In the genomic region with DNA sequence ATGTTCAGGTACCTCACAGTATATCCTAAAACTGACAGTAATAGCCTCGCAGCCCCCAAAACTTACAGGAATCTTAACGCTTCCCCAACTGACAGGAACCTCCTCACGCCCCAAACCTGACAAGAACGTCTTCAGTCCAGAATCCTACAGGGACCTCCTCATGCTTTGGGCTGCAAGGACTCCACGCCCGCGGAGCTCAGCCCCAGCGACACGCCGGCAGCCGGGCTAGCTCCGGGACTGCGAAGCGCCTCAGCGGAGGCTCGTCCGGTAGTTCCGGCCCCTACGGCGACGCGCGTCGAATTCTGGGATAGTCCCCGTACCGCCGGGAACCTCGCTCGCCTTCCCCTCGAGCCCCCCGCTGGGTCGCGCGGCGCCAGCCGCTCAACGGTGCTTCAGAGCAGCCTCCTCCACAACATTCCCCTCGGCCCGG, we compare ENCODE assay signal across 8 cellular contexts. TPM values are rescaled to one million over a fixed set of nuclear protein-coding genes. Genes with fewer than 3 reads are reported as not detected.
DNase-seq lines count a peak whose midpoint lies in the region; ATAC-seq and TF ChIP-seq lines count a peak whose summit lies in the region.

No MANE protein-coding gene starts in this region.

- H2AFZ ChIP-seq in MM.1S (ENCODE audit: low read length) (peak overlapping the region; percentile 82), neuron (ENCODE audit: low read depth, low read length) (peak overlapping the region; percentile 53)

- ATAC-seq in GM21825 (IDR thresholded peaks at IDR 0.05; ENCODE audit: unreplicated experiment) = peak; percentile 27

- H3K9ac ChIP-seq in MM.1S (ENCODE audit: low read length) = peak overlapping the region; percentile 91

- peak overlapping the region; percentile 76 for H3K4me2 ChIP-seq in MM.1S (ENCODE audit: low read depth, low read length)

- H4K20me1 ChIP-seq in MM.1S (ENCODE audit: insufficient read depth, low read length) = no peaks in the 10 kb centered on the region

- peak overlapping the region; percentile 91 for H3K27ac ChIP-seq in MM.1S (ENCODE audit: low read length)

- H3K4me1 ChIP-seq in MM.1S (ENCODE audit: low read length) (peaks cover 5% of the 10 kb centered on the region; the same call in 1 of the 2 replicates), neuron (ENCODE audit: insufficient read depth, low read length) (peaks cover 9% of the 10 kb centered on the region)

- H3K9me3 ChIP-seq in MM.1S (replicated peaks; ENCODE audit: insufficient read depth, low read length) (no peaks in the 10 kb centered on the region), neuron (ENCODE audit: low read length) (no peaks in the 10 kb centered on the region)

- H3K36me3 ChIP-seq in MM.1S (replicated peaks; ENCODE audit: insufficient read depth, low read length) (no peaks in the 10 kb centered on the region), neuron (ENCODE audit: insufficient read depth, low read length) (peaks cover 9% of the 10 kb centered on the region)

- no peaks in the 10 kb centered on the region for H3K27me3 ChIP-seq in MM.1S (replicated peaks; ENCODE audit: insufficient read depth, low read length)
- H3K27me3 ChIP-seq in neuron (ENCODE audit: insufficient read depth, low read length) = no peaks in the 10 kb centered on the region

- peaks cover 9% of the 10 kb centered on the region for H3F3A ChIP-seq in MM.1S (ENCODE audit: insufficient read depth, low read length)

- H3K79me2 ChIP-seq in MM.1S (ENCODE audit: low read length) = peaks cover 11% of the 10 kb centered on the region

- DNase-seq in NCI-H1092 treated with DMSO at 0.1 percent for 48 hours (lab: John Stamatoyannopoulos, UW) = peak; percentile 67
- DNase-seq in NCI-H1092 (lab: John Stamatoyannopoulos, UW) = no peak
- peak; percentile 41 for DNase-seq in MM.1S
- DNase-seq in activated T-helper 1 cell treated with anti-CD3 and anti-CD28 coated beads, Interleukin-2, amount 50 U/mL, for 16 hours (ENCODE audit: low read depth in 1 of 2, low spot score in 1 of 2) = peak; percentile 17 to 22
- DNase-seq in fibroblast of villous mesenchyme (ENCODE audit: low read depth) = peak; percentile 42
- DNase-seq in SKM-1 (lab: John Stamatoyannopoulos, UW; ENCODE audit: unreplicated experiment) = no peak

- peak overlapping the region; percentile 79 for H3K4me3 ChIP-seq in MM.1S (ENCODE audit: low read length)
- H3K4me3 ChIP-seq in fibroblast of villous mesenchyme (ENCODE audit: low read depth, low read length) = peak overlapping the region; percentile 76
- H3K4me3 ChIP-seq in neuron (ENCODE audit: low read length) = peak overlapping the region; percentile 91

- H3K9me2 ChIP-seq in MM.1S (replicated peaks; ENCODE audit: insufficient read depth, low read length) = no peaks in the 10 kb centered on the region

- TF ChIP-seq CTCF in MM.1S (IDR thresholded peaks at IDR 0.05; ENCODE audit: low read length) = no peak
- no peak for TF ChIP-seq CTCF in fibroblast of villous mesenchyme (IDR thresholded peaks at IDR 0.05; ENCODE audit: insufficient read depth, low read depth, low read length)

RNA-seq across cellular contexts. Expression of a gene that starts 0.6 kb away (rescaled TPM):
- 22.9 and 25.0 TPM in 2 replicates for total RNA-seq in fibroblast of villous mesenchyme

Comparison
In these comparisons a context has a peak if more than half of its experiments do, and no peak if none do; other contexts are left out.
1. DNase-seq: peak in NCI-H1092 treated with DMSO at 0.1 percent for 48 hours (single experiment), MM.1S (single experiment), activated T-helper 1 cell treated with anti-CD3 and anti-CD28 coated beads, Interleukin-2, amount 50 U/mL, for 16 hours (2 of 2) and fibroblast of villous mesenchyme (single experiment); none in NCI-H1092 (single experiment) and SKM-1 (single experiment).
2. Peak in every context shown above with its lines, with median percentiles within 50 percentile points of each other: H3K4me3 ChIP-seq.